10 cellular contexts compared by ENCODE assay signal in genomic region chr7:55100172-55100961, GRCh38.
DNase-seq lines count a peak whose midpoint lies in the region; ATAC-seq and TF ChIP-seq lines count a peak whose summit lies in the region.
"Had no signal": no experiment of that assay in that cellular context is flagged by ENCODE, and none has a peak within 500 bp of the region (broad histone marks: within the 10 kb centered on the region; RNA-seq: fewer than 3 reads in every experiment).

No MANE protein-coding gene starts in this region.

- H3K9ac ChIP-seq in BLaER1, result no peak overlapping the region

- TF ChIP-seq CTCF in Panc1 (IDR thresholded peaks at IDR 0.05) (no peak), glutamatergic neuron (IDR thresholded peaks at IDR 0.05; ENCODE audit: partially characterized antibody, unreplicated experiment) (no peak)

- H3K9me3 ChIP-seq in BLaER1 (no peaks in the 10 kb centered on the region), Panc1 (ENCODE audit: control insufficient read depth, insufficient read depth, low read depth, low read length) (no peaks in the 10 kb centered on the region)

- no peak for DNase-seq in Panc1 (ENCODE audit: low read depth, low spot score)
- peak; percentile 51 for DNase-seq in glutamatergic neuron
- DNase-seq in posterior vena cava (ENCODE audit: low spot score), result peak; percentile 88
- DNase-seq in activated CD4-positive, alpha-beta memory T cell treated with anti-CD3 and anti-CD28 coated beads for 36 hours, result no peak
- no peak for DNase-seq in activated naive CD4-positive, alpha-beta T cell treated with Interleukin-2 at 50 U/mL for 16 hours
- DNase-seq: activated CD8-positive, alpha-beta memory T cell treated with anti-CD3 and anti-CD28 coated beads, Interleukin-2, amount 50 U/mL, for 48 hours had no signal

- TF ChIP-seq POLR2A in GM18505 (IDR thresholded peaks at IDR 0.05; ENCODE audit: borderline replicate concordance, extremely low read depth, insufficient read depth, insufficient read length), result no peak

- peaks cover 9% of the 10 kb centered on the region; the same call in 1 of the 2 replicates for H4K20me1 ChIP-seq in BLaER1

- H3K36me3 ChIP-seq in BLaER1 (no peaks in the 10 kb centered on the region), Panc1 (ENCODE audit: control insufficient read depth, insufficient read depth, low read length) (no peaks in the 10 kb centered on the region)

- H3K4me1 ChIP-seq in BLaER1, result peaks cover 34% of the 10 kb centered on the region
- peaks cover 71% of the 10 kb centered on the region for H3K4me1 ChIP-seq in Panc1 (ENCODE audit: control insufficient read depth, insufficient read depth, low read length)

- peaks cover 42% of the 10 kb centered on the region for H3K4me1 Mint-ChIP-seq in glutamatergic neuron (ENCODE audit: low read depth, unreplicated experiment)
- peaks cover 3% of the 10 kb centered on the region for H3K4me1 Mint-ChIP-seq in activated CD4-positive, alpha-beta memory T cell treated with anti-CD3 and anti-CD28 coated beads for 36 hours (ENCODE audit: low read depth)

- peak overlapping the region; percentile 94 for H3K27ac Mint-ChIP-seq in glutamatergic neuron (ENCODE audit: unreplicated experiment)
- no peak overlapping the region for H3K27ac Mint-ChIP-seq in activated CD4-positive, alpha-beta memory T cell treated with anti-CD3 and anti-CD28 coated beads for 36 hours
- H3K27ac Mint-ChIP-seq: dendritic cell treated with granulocyte-macrophage colony-stimulating factor and Interleukin-4, amounts not matched to agents 40 ng/mL and 50 ng/mL, for 4 days had no signal

- H3K4me3 Mint-ChIP-seq in glutamatergic neuron (ENCODE audit: unreplicated experiment), result peak overlapping the region; percentile 63
- H3K4me3 Mint-ChIP-seq in activated CD4-positive, alpha-beta memory T cell treated with anti-CD3 and anti-CD28 coated beads for 36 hours, result no peak overlapping the region
- H3K4me3 Mint-ChIP-seq: dendritic cell treated with granulocyte-macrophage colony-stimulating factor and Interleukin-4, amounts not matched to agents 40 ng/mL and 50 ng/mL, for 4 days had no signal

- H3K27ac ChIP-seq in BLaER1 (no peak overlapping the region; the same call in 1 of the 2 replicates), Panc1 (ENCODE audit: low read length) (peak overlapping the region; percentile 41; the same call in 1 of the 2 replicates)

- no peaks in the 10 kb centered on the region; the same call in 1 of the 2 replicates for H3K27me3 ChIP-seq in BLaER1
- no peaks in the 10 kb centered on the region for H3K27me3 ChIP-seq in Panc1 (ENCODE audit: control insufficient read depth, insufficient read depth, low read length)

- in situ Hi-C loops in Panc1 (cut with HindIII; ENCODE audit: low pct_unique_long_range_greater_than_20kb, low sequenced_read_pairs), result no loop called here

- no peaks in the 10 kb centered on the region for H3K36me3 Mint-ChIP-seq in glutamatergic neuron (ENCODE audit: unreplicated experiment)
- no peaks in the 10 kb centered on the region for H3K36me3 Mint-ChIP-seq in activated CD4-positive, alpha-beta memory T cell treated with anti-CD3 and anti-CD28 coated beads for 36 hours

- CTCF ChIA-PET in Panc1 (lab: Charles Lee), result no interaction called here
- CTCF ChIA-PET in activated CD4-positive, alpha-beta memory T cell treated with anti-CD3 and anti-CD28 coated beads for 36 hours (lab: Charles Lee), result no interaction called here

- BruUV-seq in Panc1 (replicated peaks; lab: Mats Ljungman, UMichigan), result no TSS peak

- POLR2A ChIA-PET in Panc1 (lab: Charles Lee), result interaction anchor here (1.0 kb wide), 1 partner anchor 25 kb away, joined by 3 read pairs; no protein-coding TSS in a partner anchor
- POLR2A ChIA-PET in activated CD4-positive, alpha-beta memory T cell treated with anti-CD3 and anti-CD28 coated beads for 36 hours (lab: Charles Lee), result interaction anchor here (0.7 kb wide), 1 partner anchor 13 kb away, joined by 5 read pairs; no protein-coding TSS in a partner anchor

- intact Hi-C loops in Panc1 (cut with micrococcal nuclease; ENCODE audit: unreplicated experiment), result no loop called here
- intact Hi-C loops in posterior vena cava (cut with DNase I), result no loop called here
- intact Hi-C loops in activated CD4-positive, alpha-beta memory T cell treated with anti-CD3 and anti-CD28 coated beads for 36 hours (cut with micrococcal nuclease), result no loop called here

- H3K27me3 Mint-ChIP-seq in glutamatergic neuron (ENCODE audit: unreplicated experiment), result peaks cover 2% of the 10 kb centered on the region
- peaks cover 15% of the 10 kb centered on the region for H3K27me3 Mint-ChIP-seq in activated CD4-positive, alpha-beta memory T cell treated with anti-CD3 and anti-CD28 coated beads for 36 hours
- H3K27me3 Mint-ChIP-seq: dendritic cell treated with granulocyte-macrophage colony-stimulating factor and Interleukin-4, amounts not matched to agents 40 ng/mL and 50 ng/mL, for 4 days had no signal

- ATAC-seq in Panc1, result 0 out of 2 replicates have a peak, but pooled peaks have one; percentile 22
- ATAC-seq in GM18505 (IDR thresholded peaks at IDR 0.05; ENCODE audit: unreplicated experiment), result no peak
- no peak for ATAC-seq in GM21515 (IDR thresholded peaks at IDR 0.05; ENCODE audit: unreplicated experiment)

- H3K9me3 Mint-ChIP-seq in glutamatergic neuron (ENCODE audit: unreplicated experiment), result peaks cover 7% of the 10 kb centered on the region
- no peaks in the 10 kb centered on the region for H3K9me3 Mint-ChIP-seq in activated CD4-positive, alpha-beta memory T cell treated with anti-CD3 and anti-CD28 coated beads for 36 hours
- H3K9me3 Mint-ChIP-seq: dendritic cell treated with granulocyte-macrophage colony-stimulating factor and Interleukin-4, amounts not matched to agents 40 ng/mL and 50 ng/mL, for 4 days had no signal

- no peak overlapping the region for H3K4me3 ChIP-seq in BLaER1
- H3K4me3 ChIP-seq in Panc1 (ENCODE audit: low read depth in 2 of 2, low read length in 2 of 2), result no peak overlapping the region

- peak overlapping the region; percentile 71 for H3K4me2 ChIP-seq in BLaER1

Comparison
In these comparisons a context has a peak if more than half of its experiments do, and no peak if none do; other contexts are left out.
1. DNase-seq: peak in glutamatergic neuron (single experiment) and posterior vena cava (single experiment); none in Panc1 (single experiment), activated CD4-positive, alpha-beta memory T cell treated with anti-CD3 and anti-CD28 coated beads for 36 hours (single experiment) and activated naive CD4-positive, alpha-beta T cell treated with Interleukin-2 at 50 U/mL for 16 hours (single experiment).